In the genomic region with DNA sequence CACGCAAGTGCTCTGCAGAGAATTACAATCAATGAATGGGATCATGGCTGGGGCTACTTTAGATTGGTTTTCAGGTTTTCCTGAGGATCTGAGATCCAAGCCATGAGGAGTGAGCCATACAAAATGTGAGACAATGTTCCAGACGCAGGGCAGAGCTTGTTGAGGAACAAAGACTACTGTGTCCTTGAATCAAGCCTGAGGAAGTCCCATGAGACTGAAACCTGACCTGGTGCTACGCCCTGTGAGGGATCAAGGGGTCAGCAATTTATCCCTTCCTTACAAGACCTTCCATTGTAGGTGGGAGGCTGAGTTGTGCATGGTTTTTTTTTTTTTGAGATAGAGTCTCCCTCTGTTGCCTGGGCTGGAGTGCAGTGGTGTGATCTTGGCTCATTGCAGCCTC, we compare ENCODE assay signal across 9 cellular contexts. TPM values are rescaled to one million over a fixed set of nuclear protein-coding genes. Genes with fewer than 3 reads are reported as not detected.
A peak's percentile ranks its signal among the peaks of the same experiment; 100 is the strongest.
DNase-seq lines count a peak whose midpoint lies in the region; ATAC-seq and TF ChIP-seq lines count a peak whose summit lies in the region.
"Had no signal": no experiment of that assay in that cellular context is flagged by ENCODE, and none has a peak within 500 bp of the region (broad histone marks: within the 10 kb centered on the region; RNA-seq: fewer than 3 reads in every experiment).

No MANE protein-coding gene starts in this region.

- no peak for TF ChIP-seq CTCF in H9 (conservative IDR thresholded peaks at IDR 0.05)
- TF ChIP-seq CTCF in foreskin keratinocyte (conservative IDR thresholded peaks at IDR 0.05), result no peak

- no peak overlapping the region for H3K56ac ChIP-seq in H9 (ENCODE audit: insufficient read length, low read depth, low read length)

- H3K4me3 Mint-ChIP-seq in H9 (peak overlapping the region; percentile 97 to 99), immature natural killer cell (peak overlapping the region in 4 of 5 donors; percentile 18 to 96 (median 95))

- no peak for ATAC-seq in foreskin keratinocyte

- peaks cover 37% of the 10 kb centered on the region; the same call in 1 of the 2 replicates for H3K79me2 ChIP-seq in H9 (ENCODE audit: insufficient read depth, low read length)

- peak overlapping the region; percentile 88 to 99 (median 96); a peak in 18 of 20 replicates for H3K4me3 ChIP-seq in BLaER1 treated with 17β-estradiol and CSF1 and Interleukin-3, amounts not matched to agents 10 nM and 100 nM
- peak overlapping the region; percentile 99 for H3K4me3 ChIP-seq in SK-N-MC

- H3K4ac ChIP-seq in H9 (ENCODE audit: low read depth, low read length), result no peak overlapping the region

- no peak overlapping the region for H2BK20ac ChIP-seq in H9 (ENCODE audit: low read depth, low read length, poor library complexity, severe bottlenecking)

- H3K9me3 Mint-ChIP-seq in H9, result no peaks in the 10 kb centered on the region; a peak in 1 of 5 replicates
- no peaks in the 10 kb centered on the region for H3K9me3 Mint-ChIP-seq in immature natural killer cell

- no peak overlapping the region for H3K27ac ChIP-seq in BLaER1 treated with 17β-estradiol and CSF1 and Interleukin-3, amounts not matched to agents 10 nM and 100 nM
- H3K27ac ChIP-seq in H9 (ENCODE audit: insufficient read length, low read depth, low read length), result no peak overlapping the region
- H3K27ac ChIP-seq in SK-N-MC, result no peak overlapping the region
- H3K27ac ChIP-seq in foreskin keratinocyte, result no peak overlapping the region

- H2AFZ ChIP-seq in H9 (ENCODE audit: low read length), result no peak overlapping the region

- no peak overlapping the region for H4K8ac ChIP-seq in H9 (replicated peaks; ENCODE audit: insufficient read length, low read depth, low read length)

- peak overlapping the region in 10 of 11 experiments; percentile 87 to 98 (median 95); a peak in 15 of 22 replicates for H3K9ac ChIP-seq in BLaER1 treated with 17β-estradiol and CSF1 and Interleukin-3, amounts not matched to agents 10 nM and 100 nM
- no peak overlapping the region for H3K9ac ChIP-seq in H9 (ENCODE audit: extremely low read depth, insufficient read length, low read length)
- peak overlapping the region; percentile 95 for H3K9ac ChIP-seq in SK-N-MC (ENCODE audit: insufficient read length)

- H3K4me1 Mint-ChIP-seq in H9 (peaks cover 18% of the 10 kb centered on the region in 2 experiments), immature natural killer cell (peaks cover 24 to 27% of the 10 kb centered on the region in 2 donors)

- no peak overlapping the region for H3K18ac ChIP-seq in H9 (ENCODE audit: insufficient read length, low read depth, low read length)

- no peak overlapping the region for H3K14ac ChIP-seq in H9 (ENCODE audit: insufficient read depth, low read length)

- DNase-seq in H9 (no peak), SK-N-MC (ENCODE audit: low read depth, low spot score) (no peak), immature natural killer cell (no peak), Ammon's horn (ENCODE audit: low spot score) (no peak), foreskin keratinocyte (no peak)
- DNase-seq in effector CD8-positive, alpha-beta T cell (lab: John Stamatoyannopoulos, UW), result no peak
- DNase-seq in stimulated activated CD4-positive, alpha-beta T cell treated with anti-CD3 and anti-CD28 coated beads, Interleukin-15, amount 100 ng/mL, for 24 hours, result no peak
- DNase-seq: NCI-H2029 had no signal

- no peak overlapping the region for H2BK120ac ChIP-seq in H9 (ENCODE audit: low read depth, low read length, poor library complexity, severe bottlenecking)

- no CpG with 5 or more reads among the region's 3 CpGs for WGBS in H9 (ENCODE audit: extremely low coverage, insufficient read length, low lambda C conversion rate)

- H3K27ac Mint-ChIP-seq in H9 (peak overlapping the region in 2 of 3 experiments; percentile 70 to 85; a peak in 2 of 7 replicates), immature natural killer cell (no peak overlapping the region)

- no peaks in the 10 kb centered on the region for H3K9me3 ChIP-seq in BLaER1 treated with 17β-estradiol and CSF1 and Interleukin-3, amounts not matched to agents 10 nM and 100 nM (replicated peaks in 1 of 11)
- H3K9me3 ChIP-seq in H9 (ENCODE audit: control insufficient read depth, low read depth, low read length), result no peaks in the 10 kb centered on the region
- no peaks in the 10 kb centered on the region for H3K9me3 ChIP-seq in SK-N-MC (ENCODE audit: low read depth, low read length)

- peak overlapping the region; percentile 86 to 99 (median 97) for H3K4me2 ChIP-seq in BLaER1 treated with 17β-estradiol and CSF1 and Interleukin-3, amounts not matched to agents 10 nM and 100 nM
- H3K4me2 ChIP-seq in H9 (ENCODE audit: insufficient read depth, insufficient read length, low read length), result peak overlapping the region; percentile 97

- no peak overlapping the region for H4K91ac ChIP-seq in H9 (ENCODE audit: insufficient read length, low read depth, low read length)

- H2BK12ac ChIP-seq in H9 (ENCODE audit: insufficient read length, low read depth, low read length), result no peak overlapping the region

- H2BK15ac ChIP-seq in H9 (ENCODE audit: low read depth, low read length), result no peak overlapping the region

- peaks cover 8% of the 10 kb centered on the region for H3K23me2 ChIP-seq in H9 (ENCODE audit: insufficient read length, low read depth, low read length, poor library complexity, severe bottlenecking)

- H3K27me3 ChIP-seq in BLaER1 treated with 17β-estradiol and CSF1 and Interleukin-3, amounts not matched to agents 10 nM and 100 nM, result no peaks in the 10 kb centered on the region
- H3K27me3 ChIP-seq in H9 (ENCODE audit: insufficient read depth, low read length) (no peaks in the 10 kb centered on the region), foreskin keratinocyte (no peaks in the 10 kb centered on the region)

- peaks cover 20 to 31% (median 25%) of the 10 kb centered on the region in 10 experiments for H3K4me1 ChIP-seq in BLaER1 treated with 17β-estradiol and CSF1 and Interleukin-3, amounts not matched to agents 10 nM and 100 nM
- H3K4me1 ChIP-seq in H9 (ENCODE audit: insufficient read depth, low read length) (peaks cover 2% of the 10 kb centered on the region; the same call in 1 of the 2 replicates), foreskin keratinocyte (peaks cover 11% of the 10 kb centered on the region)

- no peak overlapping the region for H3T11ph ChIP-seq in H9 (ENCODE audit: low read length)

- H2AK5ac ChIP-seq in H9 (ENCODE audit: insufficient read length, low read length), result no peak overlapping the region

- H3K79me1 ChIP-seq in H9 (ENCODE audit: insufficient read depth, low read depth, low read length, poor library complexity, severe bottlenecking), result peaks cover 13% of the 10 kb centered on the region

- H2BK5ac ChIP-seq in H9 (ENCODE audit: insufficient read length, low read length), result no peak overlapping the region

- H3K36me3 ChIP-seq in BLaER1 treated with 17β-estradiol and CSF1 and Interleukin-3, amounts not matched to agents 10 nM and 100 nM, result peaks cover 30 to 46% (median 42%) of the 10 kb centered on the region in 11 experiments
- peaks cover 39% of the 10 kb centered on the region for H3K36me3 ChIP-seq in SK-N-MC (ENCODE audit: insufficient read depth, low read length)

- no peak overlapping the region for H3K23ac ChIP-seq in H9 (ENCODE audit: insufficient read length, low read depth, low read length)

- no peak overlapping the region for H4K5ac ChIP-seq in H9 (ENCODE audit: insufficient read length, low read depth, low read length)

- H3K27me3 Mint-ChIP-seq in H9 (ENCODE audit: low read depth) (no peaks in the 10 kb centered on the region), immature natural killer cell (ENCODE audit: low read depth in 3 of 3) (peaks cover 6 to 8% (median 7%) of the 10 kb centered on the region in 3 donors)

- H3K36me3 Mint-ChIP-seq in H9 (ENCODE audit: insufficient read depth in 1 of 3, low read depth in 3 of 3) (peaks cover 30 to 43% (median 38%) of the 10 kb centered on the region in 3 experiments), immature natural killer cell (peaks cover 0 to 8% (median 4%) of the 10 kb centered on the region in 3 donors)

- peaks cover 0 to 64% (median 58%) of the 10 kb centered on the region in 11 experiments; a peak in 18 of 22 replicates for H4K20me1 ChIP-seq in BLaER1 treated with 17β-estradiol and CSF1 and Interleukin-3, amounts not matched to agents 10 nM and 100 nM
- no peaks in the 10 kb centered on the region for H4K20me1 ChIP-seq in H9 (ENCODE audit: control insufficient read depth, insufficient read depth, insufficient read length)

RNA-seq across cellular contexts. Expression of a gene that starts 2.1 kb away (rescaled TPM):
- total RNA-seq in H9 (2021) (94.1 and 99.9 TPM in 2 replicates), foreskin keratinocyte (50.9 and 60.7 TPM in 2 replicates)
- polyA plus RNA-seq in immature natural killer cell (1 to 10 TPM; 1.9 to 3.1 (median 2.7) TPM), foreskin keratinocyte (11.3 and 14.8 TPM in 2 replicates)

Comparison
In these comparisons a context has a peak if more than half of its experiments do, and no peak if none do; other contexts are left out.
1. H3K27ac Mint-ChIP-seq: peak in H9 (2 of 3); none in immature natural killer cell (0 of 6).